ENCODE assay signal across 14 cellular contexts in the genomic region with DNA sequence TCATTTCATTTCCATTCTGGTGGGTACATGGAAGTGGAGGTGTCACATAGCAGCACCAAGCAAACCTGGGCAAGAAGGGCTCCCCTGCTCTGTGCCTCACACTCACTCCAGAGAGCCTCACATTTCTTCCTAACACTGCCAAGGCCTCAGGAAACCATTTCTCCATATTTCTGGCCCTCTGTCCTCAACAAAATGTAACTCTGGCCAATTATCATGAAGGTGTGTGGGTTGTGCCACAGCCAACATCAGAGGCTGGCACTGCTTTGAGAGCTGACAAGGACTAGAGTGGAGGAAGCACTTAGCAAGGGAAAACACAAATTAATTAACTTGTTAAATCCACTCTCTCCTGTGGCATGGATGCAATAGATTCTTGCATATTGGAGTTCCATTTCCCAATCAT.
A peak's percentile ranks its signal among the peaks of the same experiment; 100 is the strongest.
DNase-seq lines count a peak whose midpoint lies in the region; ATAC-seq and TF ChIP-seq lines count a peak whose summit lies in the region.
"Had no signal": no experiment of that assay in that cellular context is flagged by ENCODE, and none has a peak within 500 bp of the region (broad histone marks: within the 10 kb centered on the region; RNA-seq: fewer than 3 reads in every experiment).

No MANE protein-coding gene starts in this region.

- ATAC-seq in lung (ENCODE audit: insufficient read depth, low FRiP score), result no peak

- no peaks in the 10 kb centered on the region for H3K79me2 ChIP-seq in OCI-LY3 (ENCODE audit: low read length)

- no peak overlapping the region for H3K4me3 ChIP-seq in OCI-LY3 (ENCODE audit: low read length)
- no peak overlapping the region for H3K4me3 ChIP-seq in lung

- H2AFZ ChIP-seq in OCI-LY3 (ENCODE audit: low read depth, low read length), result 0 out of 2 replicates have a peak overlapping the region, but pooled peaks have one; percentile 16

- no peak overlapping the region for H3K4me2 ChIP-seq in OCI-LY3 (ENCODE audit: low read length)

- H3K27ac ChIP-seq in OCI-LY3 (ENCODE audit: low read length) (no peak overlapping the region), lung (ENCODE audit: low read depth in 1 of 2, low read length in 1 of 2) (no peak overlapping the region)

- H3K27me3 Mint-ChIP-seq in activated CD4-positive, alpha-beta T cell treated with anti-CD3 and anti-CD28 coated beads, Interleukin-2, amount 10 ng/mL, durations not matched to agents 24 days and 14 days, result peaks cover 3% of the 10 kb centered on the region
- H3K27me3 Mint-ChIP-seq: B cell; CD4-positive, alpha-beta T cell had no signal

- H3K36me3 Mint-ChIP-seq in activated CD4-positive, alpha-beta T cell treated with anti-CD3 and anti-CD28 coated beads, Interleukin-2, amount 10 ng/mL, durations not matched to agents 24 days and 14 days (ENCODE audit: low read depth), result peaks cover 5% of the 10 kb centered on the region

- H3K9me3 ChIP-seq in OCI-LY3 (ENCODE audit: insufficient read depth, low read length) (no peaks in the 10 kb centered on the region), lung (ENCODE audit: control insufficient read depth in 2 of 2, insufficient read depth in 1 of 2, low read length in 1 of 2) (peaks cover 0 to 2% of the 10 kb centered on the region in 2 donors)

- no peaks in the 10 kb centered on the region for H3K27me3 ChIP-seq in OCI-LY3 (ENCODE audit: low read depth, low read length)
- H3K27me3 ChIP-seq in lung (ENCODE audit: control insufficient read depth, insufficient read depth), result no peaks in the 10 kb centered on the region

- H3K4me3 Mint-ChIP-seq in activated CD4-positive, alpha-beta T cell treated with anti-CD3 and anti-CD28 coated beads, Interleukin-2, amount 10 ng/mL, durations not matched to agents 24 days and 14 days, result no peak overlapping the region
- H3K4me3 Mint-ChIP-seq: B cell; CD4-positive, alpha-beta T cell; H9 had no signal

- H4K20me1 ChIP-seq in OCI-LY3 (ENCODE audit: insufficient read depth, low read length), result no peaks in the 10 kb centered on the region

- peaks cover 26% of the 10 kb centered on the region for H3K9me3 Mint-ChIP-seq in activated CD4-positive, alpha-beta T cell treated with anti-CD3 and anti-CD28 coated beads, Interleukin-2, amount 10 ng/mL, durations not matched to agents 24 days and 14 days
- H3K9me3 Mint-ChIP-seq: CD4-positive, alpha-beta T cell had no signal

- peaks cover 4% of the 10 kb centered on the region for H3K4me1 Mint-ChIP-seq in activated CD4-positive, alpha-beta T cell treated with anti-CD3 and anti-CD28 coated beads, Interleukin-2, amount 10 ng/mL, durations not matched to agents 24 days and 14 days
- H3K4me1 Mint-ChIP-seq: B cell, H9 had no signal

- TF ChIP-seq CTCF in OCI-LY3 (IDR thresholded peaks at IDR 0.05; ENCODE audit: low read depth, low read length), result no peak
- no peak for TF ChIP-seq CTCF in lung (IDR thresholded peaks at IDR 0.05; ENCODE audit: control extremely low read depth, extremely low read depth)

- intact Hi-C loops in activated CD4-positive, alpha-beta T cell treated with anti-CD3 and anti-CD28 coated beads, Interleukin-2, amount 10 ng/mL, durations not matched to agents 24 days and 14 days (cut with micrococcal nuclease), result no loop called here
- intact Hi-C loops in cardiac septum (cut with DNase I), result no loop called here

- DNase-seq in activated CD4-positive, alpha-beta T cell treated with anti-CD3 and anti-CD28 coated beads, Interleukin-2, amount 10 ng/mL, durations not matched to agents 24 days and 14 days, result peak; percentile 37
- DNase-seq in activated CD4-positive, alpha-beta T cell treated with anti-CD3 and anti-CD28 coated beads for 4 hours, result no peak
- DNase-seq in lung (ENCODE audit: low spot score) (peak; percentile 9), NCI-H2107 treated with DMSO at 0.1 percent for 48 hours (lab: John Stamatoyannopoulos, UW; ENCODE audit: unreplicated experiment) (no peak), cardiac septum (ENCODE audit: low spot score) (no peak), NCI-H1930 (lab: John Stamatoyannopoulos, UW) (no peak)
- DNase-seq: Calu3; CD4-positive, alpha-beta T cell; DMS 273 treated with DMSO at 0.1 percent for 48 hours; DMS79; GOT3; H9 had no signal

- no peak overlapping the region for H3K27ac Mint-ChIP-seq in activated CD4-positive, alpha-beta T cell treated with anti-CD3 and anti-CD28 coated beads, Interleukin-2, amount 10 ng/mL, durations not matched to agents 24 days and 14 days
- H3K27ac Mint-ChIP-seq: B cell; CD4-positive, alpha-beta T cell; H9 had no signal

- H3K36me3 ChIP-seq in OCI-LY3 (replicated peaks; ENCODE audit: low read depth, low read length) (no peaks in the 10 kb centered on the region), lung (ENCODE audit: control insufficient read depth in 2 of 2, insufficient read depth in 2 of 2, low read length in 2 of 2) (no peaks in the 10 kb centered on the region)

- no peak overlapping the region for H3K9ac ChIP-seq in OCI-LY3 (ENCODE audit: low read length)

- no peaks in the 10 kb centered on the region for H3K4me1 ChIP-seq in OCI-LY3 (ENCODE audit: low read length)
- H3K4me1 ChIP-seq in lung (ENCODE audit: control insufficient read depth in 2 of 2, insufficient read depth in 2 of 2, low read length in 2 of 2), result no peaks in the 10 kb centered on the region

Comparison
In these comparisons a context has a peak if more than half of its experiments do, and no peak if none do; other contexts are left out.
1. DNase-seq: peak in activated CD4-positive, alpha-beta T cell treated with anti-CD3 and anti-CD28 coated beads, Interleukin-2, amount 10 ng/mL, durations not matched to agents 24 days and 14 days (single experiment) and lung (single experiment); none in activated CD4-positive, alpha-beta T cell treated with anti-CD3 and anti-CD28 coated beads for 4 hours (0 of 2), NCI-H2107 treated with DMSO at 0.1 percent for 48 hours (single experiment), cardiac septum (single experiment) and NCI-H1930 (0 of 2).